ENCODE assay signal across 1 cellular context in genomic region chr7:155831807-155832524, GRCh38.
TF ChIP-seq lines count a peak whose summit lies in the region.

No MANE protein-coding gene starts in this region.

TF ChIP-seq in HepG2, 621 proteins besides CTCF, POLR2A, EP300 and RAD21 (continued from another document and continues in another):
- TF ChIP-seq, protein P1, sequence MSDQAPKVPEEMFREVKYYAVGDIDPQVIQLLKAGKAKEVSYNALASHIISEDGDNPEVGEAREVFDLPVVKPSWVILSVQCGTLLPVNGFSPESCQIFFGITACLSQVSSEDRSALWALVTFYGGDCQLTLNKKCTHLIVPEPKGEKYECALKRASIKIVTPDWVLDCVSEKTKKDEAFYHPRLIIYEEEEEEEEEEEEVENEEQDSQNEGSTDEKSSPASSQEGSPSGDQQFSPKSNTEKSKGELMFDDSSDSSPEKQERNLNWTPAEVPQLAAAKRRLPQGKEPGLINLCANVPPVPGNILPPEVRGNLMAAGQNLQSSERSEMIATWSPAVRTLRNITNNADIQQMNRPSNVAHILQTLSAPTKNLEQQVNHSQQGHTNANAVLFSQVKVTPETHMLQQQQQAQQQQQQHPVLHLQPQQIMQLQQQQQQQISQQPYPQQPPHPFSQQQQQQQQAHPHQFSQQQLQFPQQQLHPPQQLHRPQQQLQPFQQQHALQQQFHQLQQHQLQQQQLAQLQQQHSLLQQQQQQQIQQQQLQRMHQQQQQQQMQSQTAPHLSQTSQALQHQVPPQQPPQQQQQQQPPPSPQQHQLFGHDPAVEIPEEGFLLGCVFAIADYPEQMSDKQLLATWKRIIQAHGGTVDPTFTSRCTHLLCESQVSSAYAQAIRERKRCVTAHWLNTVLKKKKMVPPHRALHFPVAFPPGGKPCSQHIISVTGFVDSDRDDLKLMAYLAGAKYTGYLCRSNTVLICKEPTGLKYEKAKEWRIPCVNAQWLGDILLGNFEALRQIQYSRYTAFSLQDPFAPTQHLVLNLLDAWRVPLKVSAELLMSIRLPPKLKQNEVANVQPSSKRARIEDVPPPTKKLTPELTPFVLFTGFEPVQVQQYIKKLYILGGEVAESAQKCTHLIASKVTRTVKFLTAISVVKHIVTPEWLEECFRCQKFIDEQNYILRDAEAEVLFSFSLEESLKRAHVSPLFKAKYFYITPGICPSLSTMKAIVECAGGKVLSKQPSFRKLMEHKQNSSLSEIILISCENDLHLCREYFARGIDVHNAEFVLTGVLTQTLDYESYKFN (CRISPR knock-in tag; conservative IDR thresholded peaks at IDR 0.05): peak; percentile 53; the same call in 1 of the 2 replicates
- no peak for TF ChIP-seq ZNF572 (CRISPR knock-in tag; IDR thresholded peaks at IDR 0.05)
- TF ChIP-seq BCL6 (CRISPR knock-in tag; IDR thresholded peaks at IDR 0.05): 0 out of 2 replicates have a peak, but pooled peaks have one; percentile 17
- peak; percentile 22; the same call in 1 of the 2 replicates for TF ChIP-seq SAP130 (CRISPR knock-in tag; IDR thresholded peaks at IDR 0.05; ENCODE audit: low read depth)
- no peak for TF ChIP-seq ZBTB7B (CRISPR knock-in tag; IDR thresholded peaks at IDR 0.05)
- TF ChIP-seq MAFK (conservative IDR thresholded peaks at IDR 0.05 in 1 of 2, IDR thresholded peaks at IDR 0.05 in 1 of 2; ENCODE audit: low read length in 2 of 2): no peak
- no peak for TF ChIP-seq ETV6 (CRISPR knock-in tag; conservative IDR thresholded peaks at IDR 0.05)
- peak; percentile 37; the same call in 1 of the 2 replicates for TF ChIP-seq CEBPG (CRISPR knock-in tag; IDR thresholded peaks at IDR 0.05)
- TF ChIP-seq FOXM1 (CRISPR knock-in tag; IDR thresholded peaks at IDR 0.05): no peak
- no peak for TF ChIP-seq ZFP36L1 (CRISPR knock-in tag; IDR thresholded peaks at IDR 0.05)
- TF ChIP-seq ZNF546 (CRISPR knock-in tag; conservative IDR thresholded peaks at IDR 0.05): no peak
- TF ChIP-seq RCOR2 (CRISPR knock-in tag; IDR thresholded peaks at IDR 0.05): no peak
- TF ChIP-seq KLF13 (CRISPR knock-in tag; IDR thresholded peaks at IDR 0.05): no peak
- TF ChIP-seq ATF7 (IDR thresholded peaks at IDR 0.05): no peak
- no peak for TF ChIP-seq ATF7 (CRISPR knock-in tag; IDR thresholded peaks at IDR 0.05)
- no peak for TF ChIP-seq ELK4 (CRISPR knock-in tag; IDR thresholded peaks at IDR 0.05; ENCODE audit: borderline replicate concordance)
- peak; percentile 53; the same call in 1 of the 2 replicates for TF ChIP-seq BHLHE40 (IDR thresholded peaks at IDR 0.05; ENCODE audit: low read length)
- TF ChIP-seq PHF8 (CRISPR knock-in tag; IDR thresholded peaks at IDR 0.05): no peak
- TF ChIP-seq, protein P2, sequence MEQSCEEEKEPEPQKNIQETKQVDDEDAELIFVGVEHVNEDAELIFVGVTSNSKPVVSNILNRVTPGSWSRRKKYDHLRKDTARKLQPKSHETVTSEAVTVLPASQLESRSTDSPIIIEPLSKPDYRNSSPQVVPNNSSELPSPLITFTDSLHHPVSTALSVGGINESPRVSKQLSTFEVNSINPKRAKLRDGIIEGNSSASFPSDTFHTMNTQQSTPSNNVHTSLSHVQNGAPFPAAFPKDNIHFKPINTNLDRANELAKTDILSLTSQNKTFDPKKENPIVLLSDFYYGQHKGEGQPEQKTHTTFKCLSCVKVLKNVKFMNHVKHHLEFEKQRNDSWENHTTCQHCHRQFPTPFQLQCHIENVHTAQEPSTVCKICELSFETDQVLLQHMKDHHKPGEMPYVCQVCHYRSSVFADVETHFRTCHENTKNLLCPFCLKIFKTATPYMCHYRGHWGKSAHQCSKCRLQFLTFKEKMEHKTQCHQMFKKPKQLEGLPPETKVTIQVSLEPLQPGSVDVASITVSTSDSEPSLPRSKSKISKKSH (CRISPR knock-in tag; IDR thresholded peaks at IDR 0.05; ENCODE audit: borderline replicate concordance): no peak
- no peak for TF ChIP-seq ZNF883 (CRISPR knock-in tag; IDR thresholded peaks at IDR 0.05; ENCODE audit: not compliant biosample characterization)
- no peak for TF ChIP-seq ZNF446 (CRISPR knock-in tag; IDR thresholded peaks at IDR 0.05)
- TF ChIP-seq ZNF17 (CRISPR knock-in tag; IDR thresholded peaks at IDR 0.05): no peak
- no peak for TF ChIP-seq ZNF614 (CRISPR knock-in tag; IDR thresholded peaks at IDR 0.05; ENCODE audit: borderline replicate concordance)
- no peak for TF ChIP-seq DPF2 (CRISPR knock-in tag; IDR thresholded peaks at IDR 0.05; ENCODE audit: borderline replicate concordance, low read depth)
- no peak for TF ChIP-seq MAFG (CRISPR knock-in tag; IDR thresholded peaks at IDR 0.05)
- TF ChIP-seq, protein P3, sequence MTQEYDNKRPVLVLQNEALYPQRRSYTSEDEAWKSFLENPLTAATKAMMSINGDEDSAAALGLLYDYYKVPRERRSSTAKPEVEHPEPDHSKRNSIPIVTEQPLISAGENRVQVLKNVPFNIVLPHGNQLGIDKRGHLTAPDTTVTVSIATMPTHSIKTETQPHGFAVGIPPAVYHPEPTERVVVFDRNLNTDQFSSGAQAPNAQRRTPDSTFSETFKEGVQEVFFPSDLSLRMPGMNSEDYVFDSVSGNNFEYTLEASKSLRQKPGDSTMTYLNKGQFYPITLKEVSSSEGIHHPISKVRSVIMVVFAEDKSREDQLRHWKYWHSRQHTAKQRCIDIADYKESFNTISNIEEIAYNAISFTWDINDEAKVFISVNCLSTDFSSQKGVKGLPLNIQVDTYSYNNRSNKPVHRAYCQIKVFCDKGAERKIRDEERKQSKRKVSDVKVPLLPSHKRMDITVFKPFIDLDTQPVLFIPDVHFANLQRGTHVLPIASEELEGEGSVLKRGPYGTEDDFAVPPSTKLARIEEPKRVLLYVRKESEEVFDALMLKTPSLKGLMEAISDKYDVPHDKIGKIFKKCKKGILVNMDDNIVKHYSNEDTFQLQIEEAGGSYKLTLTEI (CRISPR knock-in tag; conservative IDR thresholded peaks at IDR 0.05): no peak
- no peak for TF ChIP-seq BORCS8-MEF2B (CRISPR knock-in tag; IDR thresholded peaks at IDR 0.05)
- TF ChIP-seq CREB1 (IDR thresholded peaks at IDR 0.05): no peak
- no peak for TF ChIP-seq CREB1 (CRISPR knock-in tag; IDR thresholded peaks at IDR 0.05)
- TF ChIP-seq ZNF773 (CRISPR knock-in tag; IDR thresholded peaks at IDR 0.05; ENCODE audit: borderline replicate concordance): no peak
- no peak for TF ChIP-seq MED1 (CRISPR knock-in tag; IDR thresholded peaks at IDR 0.05)
- TF ChIP-seq ZSCAN21 (CRISPR knock-in tag; IDR thresholded peaks at IDR 0.05; ENCODE audit: borderline replicate concordance): no peak
- no peak for TF ChIP-seq SIN3B (IDR thresholded peaks at IDR 0.05; ENCODE audit: low read length)
- TF ChIP-seq ARHGAP35 (CRISPR knock-in tag; IDR thresholded peaks at IDR 0.05; ENCODE audit: borderline replicate concordance): no peak
- no peak for TF ChIP-seq ZNF761 (CRISPR knock-in tag; conservative IDR thresholded peaks at IDR 0.05)
- TF ChIP-seq, protein P4, sequence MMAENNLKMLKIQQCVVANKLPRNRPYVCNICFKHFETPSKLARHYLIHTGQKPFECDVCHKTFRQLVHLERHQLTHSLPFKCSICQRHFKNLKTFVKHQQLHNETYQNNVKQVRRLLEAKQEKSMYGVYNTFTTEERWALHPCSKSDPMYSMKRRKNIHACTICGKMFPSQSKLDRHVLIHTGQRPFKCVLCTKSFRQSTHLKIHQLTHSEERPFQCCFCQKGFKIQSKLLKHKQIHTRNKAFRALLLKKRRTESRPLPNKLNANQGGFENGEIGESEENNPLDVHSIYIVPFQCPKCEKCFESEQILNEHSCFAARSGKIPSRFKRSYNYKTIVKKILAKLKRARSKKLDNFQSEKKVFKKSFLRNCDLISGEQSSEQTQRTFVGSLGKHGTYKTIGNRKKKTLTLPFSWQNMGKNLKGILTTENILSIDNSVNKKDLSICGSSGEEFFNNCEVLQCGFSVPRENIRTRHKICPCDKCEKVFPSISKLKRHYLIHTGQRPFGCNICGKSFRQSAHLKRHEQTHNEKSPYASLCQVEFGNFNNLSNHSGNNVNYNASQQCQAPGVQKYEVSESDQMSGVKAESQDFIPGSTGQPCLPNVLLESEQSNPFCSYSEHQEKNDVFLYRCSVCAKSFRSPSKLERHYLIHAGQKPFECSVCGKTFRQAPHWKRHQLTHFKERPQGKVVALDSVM (CRISPR knock-in tag; IDR thresholded peaks at IDR 0.05): peak; percentile 31; the same call in 1 of the 2 replicates
- TF ChIP-seq YEATS4 (CRISPR knock-in tag; IDR thresholded peaks at IDR 0.05; ENCODE audit: borderline replicate concordance): no peak
- no peak for TF ChIP-seq RERE (CRISPR knock-in tag; IDR thresholded peaks at IDR 0.05; ENCODE audit: low read depth)
- TF ChIP-seq FOXP1 (IDR thresholded peaks at IDR 0.05): no peak
- 0 out of 2 replicates have a peak, but pooled peaks have one; percentile 27 for TF ChIP-seq FOXP1 (CRISPR knock-in tag; IDR thresholded peaks at IDR 0.05)
- no peak for TF ChIP-seq SUZ12 (IDR thresholded peaks at IDR 0.05; ENCODE audit: low read depth, low read length)
- TF ChIP-seq ZNF780A (CRISPR knock-in tag; IDR thresholded peaks at IDR 0.05): no peak
- TF ChIP-seq GABPB1 (CRISPR knock-in tag; IDR thresholded peaks at IDR 0.05): no peak
- no peak for TF ChIP-seq YEATS2 (CRISPR knock-in tag; IDR thresholded peaks at IDR 0.05; ENCODE audit: borderline replicate concordance)
- TF ChIP-seq GATA4 (IDR thresholded peaks at IDR 0.05; ENCODE audit: borderline replicate concordance, low read depth): no peak
- no peak for TF ChIP-seq SOX5 (CRISPR knock-in tag; IDR thresholded peaks at IDR 0.05; ENCODE audit: borderline replicate concordance)
- TF ChIP-seq CBFB (CRISPR knock-in tag; IDR thresholded peaks at IDR 0.05): no peak
- TF ChIP-seq GFI1 (CRISPR knock-in tag; IDR thresholded peaks at IDR 0.05; ENCODE audit: borderline replicate concordance): no peak
- TF ChIP-seq TFAP4 (IDR thresholded peaks at IDR 0.05; ENCODE audit: borderline replicate concordance, low read depth): peak; percentile 87
- TF ChIP-seq ZNF343 (CRISPR knock-in tag; IDR thresholded peaks at IDR 0.05): no peak
- no peak for TF ChIP-seq MTF1 (CRISPR knock-in tag; IDR thresholded peaks at IDR 0.05)
- TF ChIP-seq, protein P5, sequence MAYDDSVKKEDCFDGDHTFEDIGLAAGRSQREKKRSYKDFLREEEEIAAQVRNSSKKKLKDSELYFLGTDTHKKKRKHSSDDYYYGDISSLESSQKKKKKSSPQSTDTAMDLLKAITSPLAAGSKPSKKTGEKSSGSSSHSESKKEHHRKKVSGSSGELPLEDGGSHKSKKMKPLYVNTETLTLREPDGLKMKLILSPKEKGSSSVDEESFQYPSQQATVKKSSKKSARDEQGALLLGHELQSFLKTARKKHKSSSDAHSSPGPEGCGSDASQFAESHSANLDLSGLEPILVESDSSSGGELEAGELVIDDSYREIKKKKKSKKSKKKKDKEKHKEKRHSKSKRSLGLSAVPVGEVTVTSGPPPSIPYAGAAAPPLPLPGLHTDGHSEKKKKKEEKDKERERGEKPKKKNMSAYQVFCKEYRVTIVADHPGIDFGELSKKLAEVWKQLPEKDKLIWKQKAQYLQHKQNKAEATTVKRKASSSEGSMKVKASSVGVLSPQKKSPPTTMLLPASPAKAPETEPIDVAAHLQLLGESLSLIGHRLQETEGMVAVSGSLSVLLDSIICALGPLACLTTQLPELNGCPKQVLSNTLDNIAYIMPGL (CRISPR knock-in tag; IDR thresholded peaks at IDR 0.05; ENCODE audit: borderline replicate concordance in 1 of 2, low read depth in 1 of 2): no peak
